1 cellular context compared by ENCODE assay signal in the genomic region with DNA sequence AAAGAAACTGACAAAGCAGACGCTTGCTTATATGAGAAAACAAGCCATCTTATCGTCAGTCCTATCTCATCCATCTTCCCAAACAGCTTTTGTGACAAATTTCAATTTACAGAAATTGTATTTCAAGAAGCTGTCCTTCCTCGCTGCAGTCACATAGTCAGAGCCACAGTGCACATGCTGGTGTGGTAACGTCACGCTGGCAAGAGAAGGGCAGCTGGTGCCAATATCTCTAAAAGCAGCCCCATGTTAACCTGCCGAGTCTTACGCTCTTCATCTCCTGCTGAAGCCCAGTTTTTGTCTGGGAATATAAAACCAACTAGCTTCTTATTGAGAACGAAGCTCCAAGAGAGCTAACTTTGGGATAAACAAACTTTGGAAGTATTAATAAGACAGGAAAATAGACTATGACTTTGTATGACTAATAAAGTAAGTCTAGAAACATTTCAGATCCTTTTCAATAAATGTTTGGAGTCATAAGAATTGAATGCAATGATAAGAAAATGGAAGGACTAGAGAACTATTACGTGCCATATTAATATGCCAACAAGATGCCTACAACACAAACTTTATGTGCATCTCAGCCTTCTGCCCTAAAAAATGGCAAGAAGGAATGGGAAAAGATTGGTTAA.
TF ChIP-seq lines count a peak whose summit lies in the region.

No MANE protein-coding gene starts in this region.

TF ChIP-seq in SK-N-SH treated with all-trans-retinoic acid at 6 μM for 48 hours, 23 proteins besides CTCF, POLR2A, EP300 and RAD21 (continued from another document):
- TF ChIP-seq ZNF70 (CRISPR knock-in tag; IDR thresholded peaks at IDR 0.05) (no peak), PPARA (CRISPR knock-in tag; IDR thresholded peaks at IDR 0.05; ENCODE audit: borderline replicate concordance) (no peak)
